10 cellular contexts compared by ENCODE assay signal in the genomic region with DNA sequence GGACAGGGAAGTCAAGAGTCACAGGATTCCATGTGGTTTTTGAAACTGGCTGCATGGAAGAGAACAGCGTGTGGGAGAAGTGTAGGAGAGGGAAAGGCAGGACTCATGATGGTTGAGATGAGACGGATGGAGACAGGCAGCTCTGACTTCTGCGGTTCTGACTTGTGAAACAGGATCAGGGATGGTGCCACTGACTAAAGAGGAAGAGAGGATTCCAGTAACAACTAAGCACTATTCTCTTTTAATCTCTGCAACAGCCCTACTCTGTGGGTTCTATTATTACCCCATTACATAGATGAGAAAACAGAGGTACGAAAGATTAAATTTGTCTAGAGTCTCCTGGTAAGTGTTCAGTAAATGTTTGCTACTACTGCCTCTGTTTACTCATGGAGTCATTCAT.
DNase-seq lines count a peak whose midpoint lies in the region; ATAC-seq and TF ChIP-seq lines count a peak whose summit lies in the region.
"Had no signal": no experiment of that assay in that cellular context is flagged by ENCODE, and none has a peak within 500 bp of the region (broad histone marks: within the 10 kb centered on the region; RNA-seq: fewer than 3 reads in every experiment).

No MANE protein-coding gene starts in this region.

- peak overlapping the region; percentile 4 to 13 for H3K27ac ChIP-seq in lung (ENCODE audit: low read depth in 1 of 2, low read length in 1 of 2)
- H3K27ac ChIP-seq in neuronal stem cell (replicated peaks; ENCODE audit: low read length): no peak overlapping the region
- H3K27ac ChIP-seq: SJSA1 had no signal

- peaks cover 2% of the 10 kb centered on the region for H3K79me1 ChIP-seq in neuronal stem cell (ENCODE audit: low read depth, low read length)

- H3K4ac ChIP-seq in neuronal stem cell (ENCODE audit: low read length): no peak overlapping the region

- H3K4me1 ChIP-seq in lung (ENCODE audit: control insufficient read depth in 2 of 2, insufficient read depth in 2 of 2, low read length in 2 of 2) (peaks cover 8 to 28% of the 10 kb centered on the region in 2 donors), Caco-2 (peaks cover 11% of the 10 kb centered on the region), neuronal stem cell (ENCODE audit: control insufficient read depth in 2 of 2, insufficient read depth in 1 of 2, low read depth in 1 of 2, low read length in 2 of 2) (peaks cover 2 to 11% of the 10 kb centered on the region in 2 donors)

- H3K36me3 ChIP-seq in lung (ENCODE audit: control insufficient read depth in 2 of 2, insufficient read depth in 2 of 2, low read length in 2 of 2) (peaks cover 1 to 18% of the 10 kb centered on the region in 2 donors), Caco-2 (ENCODE audit: control insufficient read depth, insufficient read depth, low read length) (no peaks in the 10 kb centered on the region), neuronal stem cell (replicated peaks in 1 of 2; ENCODE audit: control insufficient read depth in 2 of 2, insufficient read depth in 2 of 2, low read length in 2 of 2) (peaks cover 20 to 58% of the 10 kb centered on the region in 2 donors)

- H3K9me3 ChIP-seq in lung (ENCODE audit: control insufficient read depth in 2 of 2, insufficient read depth in 1 of 2, low read length in 1 of 2): peaks cover 0 to 3% of the 10 kb centered on the region in 2 donors
- H3K9me3 ChIP-seq in Caco-2: no peaks in the 10 kb centered on the region
- peaks cover 0 to 5% of the 10 kb centered on the region in 2 donors for H3K9me3 ChIP-seq in neuronal stem cell (replicated peaks in 1 of 2; ENCODE audit: control insufficient read depth in 2 of 2, insufficient read depth in 1 of 2, low read depth in 1 of 2, low read length in 2 of 2)
- H3K9me3 ChIP-seq: SJSA1 had no signal

- no peak overlapping the region for H3K14ac ChIP-seq in neuronal stem cell (ENCODE audit: low read length)

- H2BK15ac ChIP-seq in neuronal stem cell (ENCODE audit: low read length): no peak overlapping the region

- no peak overlapping the region for H2AK5ac ChIP-seq in neuronal stem cell (ENCODE audit: low read depth, low read length)

- no peak overlapping the region for H3K23ac ChIP-seq in neuronal stem cell (ENCODE audit: low read depth, low read length, poor library complexity)

- POLR2A ChIA-PET in GM10248 (lab: Yijun Ruan, JAX): no interaction called here
- POLR2A ChIA-PET in Caco-2 (lab: Charles Lee): interaction anchor here (0.6 kb wide), 1 partner anchor 156 kb away, joined by 3 read pairs; a partner anchor contains a TSS

- H4K8ac ChIP-seq in neuronal stem cell (ENCODE audit: low read depth, low read length): no peak overlapping the region

- H3K4me1 Mint-ChIP-seq in CD14-positive monocyte (peaks cover 38% of the 10 kb centered on the region), Caco-2 (ENCODE audit: low read depth, unreplicated experiment) (peaks cover 22% of the 10 kb centered on the region)

- H3K4me3 ChIP-seq in lung: no peak overlapping the region
- no peak overlapping the region for H3K4me3 ChIP-seq in Caco-2 (ENCODE audit: low read depth, low read length)
- no peak overlapping the region for H3K4me3 ChIP-seq in neuronal stem cell (ENCODE audit: low read length in 2 of 2)
- H3K4me3 ChIP-seq: SJSA1 had no signal

- no peak overlapping the region for H2BK5ac ChIP-seq in neuronal stem cell (ENCODE audit: low read length)

- H3K27me3 Mint-ChIP-seq in CD14-positive monocyte (ENCODE audit: low read depth in 3 of 3): peaks cover 0 to 5% (median 0%) of the 10 kb centered on the region in 3 donors
- no peaks in the 10 kb centered on the region for H3K27me3 Mint-ChIP-seq in Caco-2 (ENCODE audit: insufficient read depth, unreplicated experiment)

- H3K27ac Mint-ChIP-seq in CD14-positive monocyte (peak overlapping the region in 2 of 7 donors; percentile 25 to 58), Caco-2 (ENCODE audit: unreplicated experiment) (no peak overlapping the region)
- H3K27ac Mint-ChIP-seq: activated naive CD4-positive, alpha-beta T cell treated with anti-CD3 and anti-CD28 coated beads, Interleukin-2, amount 50 U/mL, for 72 hours had no signal

- H3K27me3 ChIP-seq in lung (ENCODE audit: control insufficient read depth, insufficient read depth) (no peaks in the 10 kb centered on the region), Caco-2 (replicated peaks; ENCODE audit: control insufficient read depth, insufficient read depth, low read length) (no peaks in the 10 kb centered on the region), neuronal stem cell (ENCODE audit: control insufficient read depth in 3 of 3, insufficient read depth in 3 of 3, low read depth in 1 of 3, low read length in 3 of 3) (no peaks in the 10 kb centered on the region)
- H3K27me3 ChIP-seq: SJSA1 had no signal

- H3K4me2 ChIP-seq in neuronal stem cell (ENCODE audit: insufficient read depth, low read length, poor library complexity, severe bottlenecking): no peak overlapping the region

- CTCF ChIA-PET in GM10248 (lab: Yijun Ruan, JAX) (no interaction called here), Caco-2 (lab: Charles Lee) (no interaction called here)

- DNase-seq in GM10248 (ENCODE audit: extremely low spot score): peak; percentile 25
- no peak for DNase-seq in lung (ENCODE audit: low spot score)
- DNase-seq in cerebellar cortex (ENCODE audit: low spot score): no peak
- DNase-seq in CD14-positive monocyte (ENCODE audit: low spot score): no peak
- no peak for DNase-seq in Caco-2
- no peak for DNase-seq in neuronal stem cell (ENCODE audit: low spot score)

- TF ChIP-seq CTCF in GM10248 (IDR thresholded peaks at IDR 0.05; ENCODE audit: control extremely low read depth, extremely low read depth, low read depth, missing control alignments): no peak
- no peak for TF ChIP-seq CTCF in lung (IDR thresholded peaks at IDR 0.05; ENCODE audit: control extremely low read depth, extremely low read depth)
- no peak for TF ChIP-seq CTCF in CD14-positive monocyte (IDR thresholded peaks at IDR 0.05)
- TF ChIP-seq CTCF in Caco-2 (IDR thresholded peaks at IDR 0.05; ENCODE audit: insufficient read depth in 1 of 2, low read depth in 1 of 2, low read length in 1 of 2, severe bottlenecking in 1 of 2, unreplicated experiment in 1 of 2): no peak

- BruUV-seq in Caco-2 (replicated peaks; lab: Mats Ljungman, UMichigan): no TSS peak

- no peak overlapping the region for H2BK12ac ChIP-seq in neuronal stem cell (ENCODE audit: low read length)

- H3K9me3 Mint-ChIP-seq in CD14-positive monocyte (no peaks in the 10 kb centered on the region), Caco-2 (ENCODE audit: unreplicated experiment) (no peaks in the 10 kb centered on the region)
- H3K9me3 Mint-ChIP-seq: activated naive CD4-positive, alpha-beta T cell treated with anti-CD3 and anti-CD28 coated beads, Interleukin-2, amount 50 U/mL, for 72 hours had no signal

- H2BK120ac ChIP-seq in neuronal stem cell (ENCODE audit: low read depth, low read length): no peak overlapping the region

- no peak overlapping the region for H4K91ac ChIP-seq in neuronal stem cell (ENCODE audit: low read depth, low read length, poor library complexity)

- peak; percentile 37 for ATAC-seq in GM21367 (IDR thresholded peaks at IDR 0.05; ENCODE audit: unreplicated experiment)
- peak; percentile 45 for ATAC-seq in HG03432 (IDR thresholded peaks at IDR 0.05; ENCODE audit: unreplicated experiment)
- no peak for ATAC-seq in lung (ENCODE audit: insufficient read depth, low FRiP score)

- no peak overlapping the region for H3K9ac ChIP-seq in neuronal stem cell (ENCODE audit: low read depth, low read length, poor library complexity)

- H3K18ac ChIP-seq in neuronal stem cell (ENCODE audit: low read length): no peak overlapping the region

- WGBS in lung, 2 donors: 59 to 76% methylated on average over 4 of the region's 4 CpGs
- no CpG with 5 or more reads among the region's 4 CpGs for WGBS in neuronal stem cell (ENCODE audit: extremely low coverage in 2 of 2, insufficient read length in 2 of 2, insufficient replicate concordance in 1 of 2), 2 donors

- H2AFZ ChIP-seq in neuronal stem cell (ENCODE audit: low read length): no peak overlapping the region

- H3K36me3 Mint-ChIP-seq in CD14-positive monocyte: no peaks in the 10 kb centered on the region
- H3K36me3 Mint-ChIP-seq in Caco-2 (ENCODE audit: insufficient read depth, unreplicated experiment): no peaks in the 10 kb centered on the region

- H3K4me3 Mint-ChIP-seq in CD14-positive monocyte (peak overlapping the region in 1 of 2 donors; percentile 59), Caco-2 (ENCODE audit: unreplicated experiment) (no peak overlapping the region)

- intact Hi-C loops in CD14-positive monocyte (cut with micrococcal nuclease): no loop called here
- intact Hi-C loops in Caco-2 (cut with micrococcal nuclease; ENCODE audit: unreplicated experiment): no loop called here
